ENCODE assay signal across 9 cellular contexts in the genomic region with DNA sequence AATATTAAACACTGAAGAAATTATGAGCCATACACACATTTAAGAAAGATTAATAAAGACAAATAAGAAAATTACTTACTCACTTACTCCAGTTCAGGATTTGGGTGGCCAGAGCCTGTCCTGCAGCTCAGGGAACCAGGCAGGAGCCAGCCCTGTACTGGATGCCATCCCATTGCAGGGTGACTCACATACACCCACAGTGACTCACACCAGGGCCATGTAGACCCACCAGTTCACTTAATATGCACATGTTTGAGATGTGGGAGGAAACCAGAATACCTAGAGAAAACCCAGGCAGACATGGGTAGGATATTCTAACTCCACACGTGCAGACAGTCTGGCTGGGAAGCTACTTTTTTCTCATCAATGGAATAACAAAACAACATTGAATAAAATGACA. TPM values are rescaled to one million over a fixed set of nuclear protein-coding genes. Genes with fewer than 3 reads are reported as not detected.
DNase-seq lines count a peak whose midpoint lies in the region; ATAC-seq and TF ChIP-seq lines count a peak whose summit lies in the region.
"Had no signal": no experiment of that assay in that cellular context is flagged by ENCODE, and none has a peak within 500 bp of the region (broad histone marks: within the 10 kb centered on the region; RNA-seq: fewer than 3 reads in every experiment).

No MANE protein-coding gene starts in this region.

- WGBS in mesendoderm (ENCODE audit: extremely low coverage, insufficient coverage, low lambda C conversion rate) = no CpG with 5 or more reads among the region's 1 CpG
- WGBS in esophagus muscularis mucosa = 64% methylated on average over 1 of the region's 1 CpG

- no peak overlapping the region for H3K4me2 ChIP-seq in mesendoderm (ENCODE audit: low read length)

- POLR2A ChIA-PET in BJ (lab: Charles Lee) = no interaction called here

- no peak for ATAC-seq in HG02885 (IDR thresholded peaks at IDR 0.05; ENCODE audit: poor library complexity, unreplicated experiment)

- intact Hi-C loops in esophagus muscularis mucosa (cut with DNase I) = no loop called here

- H3K18ac ChIP-seq in mesendoderm (ENCODE audit: low read length) = no peak overlapping the region

- CTCF ChIA-PET in BJ (lab: Yijun Ruan, JAX) = interaction anchor here (1.6 kb wide), 1 partner anchor 18 kb away, joined by 4 read pairs; no protein-coding TSS in a partner anchor

- H3K36me3 ChIP-seq in BJ (ENCODE audit: control insufficient read depth, insufficient read depth, low read length) (no peaks in the 10 kb centered on the region), mesendoderm (ENCODE audit: control insufficient read depth, insufficient read depth, low read length) (no peaks in the 10 kb centered on the region), esophagus muscularis mucosa (no peaks in the 10 kb centered on the region)

- TF ChIP-seq POLR2A in esophagus muscularis mucosa (IDR thresholded peaks at IDR 0.05; ENCODE audit: low read depth) = no peak

- no peak overlapping the region for H4K8ac ChIP-seq in mesendoderm (ENCODE audit: low read depth, low read length)

- H3K56ac ChIP-seq in mesendoderm (ENCODE audit: low read length) = no peak overlapping the region

- H3K27me3 ChIP-seq in BJ (ENCODE audit: control insufficient read depth, insufficient read depth, low read length) (peaks cover 3% of the 10 kb centered on the region), mesendoderm (ENCODE audit: insufficient read depth, low read length, poor library complexity) (no peaks in the 10 kb centered on the region), esophagus muscularis mucosa (no peaks in the 10 kb centered on the region)

- no peak overlapping the region for H3K4ac ChIP-seq in mesendoderm (ENCODE audit: low read depth, low read length)

- DNase-seq in BJ (ENCODE audit: low read depth) (peak; percentile 33), HS-27A (ENCODE audit: low read depth) (peak; percentile 75), astrocyte of the hippocampus (ENCODE audit: low read depth, low spot score) (peak; percentile 93), mesendoderm (peak; percentile 64), esophagus muscularis mucosa (ENCODE audit: extremely low spot score) (no peak), NCI-H2081 (lab: John Stamatoyannopoulos, UW) (no peak), KBM-7 (no peak)
- DNase-seq: left cardiac atrium had no signal

- no peak overlapping the region for H2BK5ac ChIP-seq in mesendoderm (ENCODE audit: low read length)

- TF ChIP-seq CTCF in BJ (IDR thresholded peaks at IDR 0.05; ENCODE audit: insufficient read depth, low read depth, low read length) = no peak
- TF ChIP-seq CTCF in esophagus muscularis mucosa (IDR thresholded peaks at IDR 0.05) = no peak

- no peak overlapping the region for H2BK15ac ChIP-seq in mesendoderm (replicated peaks; ENCODE audit: low read depth)

- peaks cover 2% of the 10 kb centered on the region for H3K4me1 ChIP-seq in mesendoderm (ENCODE audit: control insufficient read depth, low read depth, low read length)
- H3K4me1 ChIP-seq in esophagus muscularis mucosa = no peaks in the 10 kb centered on the region

- no peak overlapping the region for H2AK5ac ChIP-seq in mesendoderm (ENCODE audit: low read length)

- H3K9me3 ChIP-seq in esophagus muscularis mucosa = no peaks in the 10 kb centered on the region

- in situ Hi-C loops in KBM-7 (cut with MboI; ENCODE audit: low pct_unique_long_range_greater_than_20kb, low sequenced_read_pairs) = no loop called here

- no peaks in the 10 kb centered on the region for H3K79me2 ChIP-seq in mesendoderm (ENCODE audit: control insufficient read depth, insufficient read depth, low read length)

- no peak overlapping the region for H3K9ac ChIP-seq in mesendoderm (ENCODE audit: low read length)

- H3K27ac ChIP-seq in mesendoderm (ENCODE audit: low read depth, low read length) = no peak overlapping the region
- H3K27ac ChIP-seq in esophagus muscularis mucosa (replicated peaks in 1 of 4) = no peak overlapping the region

- TF ChIP-seq EP300 in esophagus muscularis mucosa (IDR thresholded peaks at IDR 0.05) = no peak

- H3K4me3 ChIP-seq in BJ (ENCODE audit: low read depth, low read length) = no peak overlapping the region
- no peak overlapping the region for H3K4me3 ChIP-seq in mesendoderm (ENCODE audit: low read length)
- no peak overlapping the region for H3K4me3 ChIP-seq in esophagus muscularis mucosa

- H2BK120ac ChIP-seq in mesendoderm (ENCODE audit: low read depth, low read length) = no peak overlapping the region

- no peak overlapping the region for H4K5ac ChIP-seq in mesendoderm (ENCODE audit: low read length)

- no peaks in the 10 kb centered on the region for H3K79me1 ChIP-seq in mesendoderm (ENCODE audit: low read length)

- H3K23ac ChIP-seq in mesendoderm (ENCODE audit: low read length) = no peak overlapping the region

RNA-seq across cellular contexts. Expression of a gene that starts 49.6 kb away (rescaled TPM):
- polyA plus RNA-seq in BJ (2011; rRNA removed) = 0.58 and 0.64 TPM in 2 replicates
- polyA minus RNA-seq in BJ (2011; rRNA and poly(A)+ RNA removed) = 1.4 and 2.8 TPM in 2 replicates
- polyA plus RNA-seq in mesendoderm (2013, experiment 1 of 2) = 0.59 TPM
- 0.48 TPM for polyA plus RNA-seq in mesendoderm (2013, experiment 2 of 2)
- 1 to 10 TPM; 4.2 to 6.1 (median 4.9) TPM for total RNA-seq in esophagus muscularis mucosa

Comparison
In these comparisons a context has a peak if more than half of its experiments do, and no peak if none do; other contexts are left out.
1. DNase-seq: peak in BJ (single experiment), HS-27A (single experiment), astrocyte of the hippocampus (single experiment) and mesendoderm (single experiment); none in esophagus muscularis mucosa (single experiment), NCI-H2081 (0 of 2) and KBM-7 (single experiment).